ENCODE assay signal across 26 cellular contexts in genomic region chrX:57643698-57644097, GRCh38. TPM values are rescaled to one million over a fixed set of nuclear protein-coding genes. Genes with fewer than 3 reads are reported as not detected.
DNase-seq lines count a peak whose midpoint lies in the region; ATAC-seq, FAIRE-seq and TF ChIP-seq lines count a peak whose summit lies in the region.
"Had no signal": no experiment of that assay in that cellular context is flagged by ENCODE, and none has a peak within 500 bp of the region (broad histone marks: within the 10 kb centered on the region; RNA-seq: fewer than 3 reads in every experiment).

No MANE protein-coding gene starts in this region.

- no peak overlapping the region for H3K27ac Mint-ChIP-seq in activated CD8-positive, alpha-beta memory T cell treated with anti-CD3 and anti-CD28 coated beads, Interleukin-2, amount 10 ng/mL, durations not matched to agents 7 days and 5 days
- H3K27ac Mint-ChIP-seq: HFFc6 had no signal

- TF ChIP-seq CTCF in bronchial epithelial cell (IDR thresholded peaks at IDR 0.05; ENCODE audit: insufficient read depth, low read length, severe bottlenecking) (no peak), gastroesophageal sphincter (IDR thresholded peaks at IDR 0.05) (no peak)

- no peaks in the 10 kb centered on the region for H3K27me3 ChIP-seq in bronchial epithelial cell (ENCODE audit: control insufficient read depth, insufficient read depth, low read length)
- no peaks in the 10 kb centered on the region for H3K27me3 ChIP-seq in gastroesophageal sphincter

- no peak overlapping the region for H3K4me3 ChIP-seq in bronchial epithelial cell (ENCODE audit: low read depth, low read length)
- no peak overlapping the region for H3K4me3 ChIP-seq in gastroesophageal sphincter

- DNase-seq in SIG-M5 treated with dmso at 0.1 percent for 504 hours (lab: John Stamatoyannopoulos, UW; ENCODE audit: unreplicated experiment) (peak; percentile 14), SIG-M5 (lab: John Stamatoyannopoulos, UW) (no peak), bronchial epithelial cell (ENCODE audit: low read depth) (peak; percentile 79), left lobe of liver (ENCODE audit: low spot score) (no peak), HCEC 1CT (no peak)
- no peak for DNase-seq in activated CD8-positive, alpha-beta memory T cell treated with anti-CD3 and anti-CD28 coated beads, Interleukin-2, amount 10 ng/mL, durations not matched to agents 7 days and 5 days
- DNase-seq: EL, GF-D8, H7, HFFc6, Kasumi-1, MM.1S, NCI-H1048, NCI-H1417 treated with DMSO at 0.1 percent for 48 hours, NCI-H187, NCI-H446, NCI-H526, OCI-M1, SHP77 treated with DMSO at 0.1 percent for 48 hours had no signal

- CTCF ChIA-PET in activated CD8-positive, alpha-beta memory T cell treated with anti-CD3 and anti-CD28 coated beads, Interleukin-2, amount 10 ng/mL, durations not matched to agents 7 days and 5 days (lab: Charles Lee) = no interaction called here

- H3K27me3 Mint-ChIP-seq in activated CD8-positive, alpha-beta memory T cell treated with anti-CD3 and anti-CD28 coated beads, Interleukin-2, amount 10 ng/mL, durations not matched to agents 7 days and 5 days = no peaks in the 10 kb centered on the region

- no peaks in the 10 kb centered on the region for H3K4me1 Mint-ChIP-seq in activated CD8-positive, alpha-beta memory T cell treated with anti-CD3 and anti-CD28 coated beads, Interleukin-2, amount 10 ng/mL, durations not matched to agents 7 days and 5 days

- H3K9me3 Mint-ChIP-seq in activated CD8-positive, alpha-beta memory T cell treated with anti-CD3 and anti-CD28 coated beads, Interleukin-2, amount 10 ng/mL, durations not matched to agents 7 days and 5 days (ENCODE audit: low read depth) = no peaks in the 10 kb centered on the region
- H3K9me3 Mint-ChIP-seq: HFFc6 had no signal

- H3K36me3 ChIP-seq in bronchial epithelial cell (ENCODE audit: control insufficient read depth, insufficient read depth, low read length) (no peaks in the 10 kb centered on the region), gastroesophageal sphincter (no peaks in the 10 kb centered on the region)

- 79 to 80% methylated on average over 1 of the region's 1 CpG for WGBS in gastroesophageal sphincter (ENCODE audit: low coverage in 1 of 2), 2 donors

- no peak overlapping the region for H3K27ac ChIP-seq in gastroesophageal sphincter
- H3K27ac ChIP-seq: 22Rv1, C4-2B had no signal

- FAIRE-seq in bronchial epithelial cell (lab: Jason Lieb, UNC) = no peak
- FAIRE-seq: GM19239 had no signal

- no peak for TF ChIP-seq EP300 in gastroesophageal sphincter (IDR thresholded peaks at IDR 0.05)

- H3K9me3 ChIP-seq in gastroesophageal sphincter = no peaks in the 10 kb centered on the region

- no peak overlapping the region for H3K4me3 Mint-ChIP-seq in activated CD8-positive, alpha-beta memory T cell treated with anti-CD3 and anti-CD28 coated beads, Interleukin-2, amount 10 ng/mL, durations not matched to agents 7 days and 5 days
- H3K4me3 Mint-ChIP-seq: HFFc6 had no signal

- H3K4me1 ChIP-seq in gastroesophageal sphincter = no peaks in the 10 kb centered on the region

- no peak for TF ChIP-seq POLR2A in gastroesophageal sphincter (IDR thresholded peaks at IDR 0.05)

- no peaks in the 10 kb centered on the region for H3K36me3 Mint-ChIP-seq in activated CD8-positive, alpha-beta memory T cell treated with anti-CD3 and anti-CD28 coated beads, Interleukin-2, amount 10 ng/mL, durations not matched to agents 7 days and 5 days

- peak; percentile 59 for ATAC-seq in left lobe of liver
- ATAC-seq in GM19351 (IDR thresholded peaks at IDR 0.05; ENCODE audit: unreplicated experiment) = no peak
- no peak for ATAC-seq in activated CD8-positive, alpha-beta memory T cell treated with anti-CD3 and anti-CD28 coated beads, Interleukin-2, amount 10 ng/mL, durations not matched to agents 7 days and 5 days
- no peak for ATAC-seq in gastroesophageal sphincter
- ATAC-seq: SK-N-SH treated with all-trans-retinoic acid at 6 μM for 48 hours had no signal

RNA-seq across cellular contexts. Expression of gene NLRP2B, which starts 36.4 kb away (rescaled TPM):
- total RNA-seq in bronchial epithelial cell = not detected in 2 replicates
- total RNA-seq in left lobe of liver = 0.05 TPM
- total RNA-seq in activated CD8-positive, alpha-beta memory T cell treated with anti-CD3 and anti-CD28 coated beads, Interleukin-2, amount 10 ng/mL, durations not matched to agents 7 days and 5 days = not detected
- total RNA-seq in gastroesophageal sphincter = not detected
- total RNA-seq: H7, HFFc6, RPMI7951 had no signal

RNA-seq across cellular contexts. Expression of gene ZXDB, which starts 51.9 kb away (rescaled TPM):
- total RNA-seq in bronchial epithelial cell (11.1 and 17.9 TPM in 2 replicates), left lobe of liver (4.3 TPM), gastroesophageal sphincter (10 to 100 TPM; 13.6 to 18.8 (median 15.8) TPM)
- total RNA-seq in activated CD8-positive, alpha-beta memory T cell treated with anti-CD3 and anti-CD28 coated beads, Interleukin-2, amount 10 ng/mL, durations not matched to agents 7 days and 5 days = 1 to 10 TPM; 4.2 to 5.1 TPM

Comparison
In these comparisons a context has a peak if more than half of its experiments do, and no peak if none do; other contexts are left out.
1. DNase-seq: peak in SIG-M5 treated with dmso at 0.1 percent for 504 hours (single experiment) and bronchial epithelial cell (single experiment); none in SIG-M5 (single experiment), left lobe of liver (single experiment), HCEC 1CT (single experiment) and activated CD8-positive, alpha-beta memory T cell treated with anti-CD3 and anti-CD28 coated beads, Interleukin-2, amount 10 ng/mL, durations not matched to agents 7 days and 5 days (single experiment).